ENCODE assay signal across 8 cellular contexts in the genomic region with DNA sequence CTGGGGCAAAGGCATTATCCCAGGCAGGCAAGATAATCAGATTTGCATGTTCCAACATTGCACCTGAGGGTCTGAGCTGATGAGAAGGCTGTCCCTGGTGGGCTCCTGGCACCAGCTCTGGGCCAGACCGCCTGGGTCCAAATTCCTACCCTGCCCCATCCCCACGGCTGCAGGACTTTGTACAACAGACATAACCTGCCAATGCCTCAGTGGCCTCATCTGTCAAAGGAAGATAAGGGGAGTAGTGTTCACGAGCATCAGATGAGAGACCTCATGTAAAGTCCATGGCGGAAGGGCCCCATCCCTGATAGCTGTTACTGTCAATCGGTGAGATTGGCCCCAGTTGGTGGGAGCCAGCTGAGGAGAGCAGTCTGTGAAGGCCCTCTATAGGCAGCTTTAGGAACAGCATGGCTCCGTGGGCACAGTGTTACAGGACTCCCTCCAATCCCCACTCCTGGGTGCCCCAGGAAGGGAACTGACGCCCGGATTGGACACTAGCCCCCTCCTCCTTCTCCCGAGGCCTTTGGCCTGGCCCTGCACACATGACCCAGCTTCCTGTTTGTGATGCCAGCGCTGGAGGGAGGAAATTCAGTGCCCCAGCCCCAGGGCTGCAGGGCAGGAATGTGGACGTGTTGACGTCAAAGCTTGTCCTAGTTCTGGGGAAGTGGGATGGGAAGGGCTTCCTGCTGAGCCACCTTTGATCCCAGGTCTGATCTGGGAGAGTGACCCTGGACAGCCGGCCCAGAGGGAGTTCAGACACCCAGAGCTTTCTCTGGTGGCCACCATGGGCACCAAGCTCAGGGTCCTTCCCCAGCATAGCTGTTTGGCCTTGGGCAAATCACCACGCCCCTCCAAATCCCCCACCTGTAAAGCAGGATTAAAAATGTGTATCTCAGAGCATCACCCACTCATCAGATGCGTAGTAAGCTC. TPM values are rescaled to one million over a fixed set of nuclear protein-coding genes. Genes with fewer than 3 reads are reported as not detected.
DNase-seq lines count a peak whose midpoint lies in the region; TF ChIP-seq lines count a peak whose summit lies in the region.

No MANE protein-coding gene starts in this region.

- H3K4me1 ChIP-seq in H9 (ENCODE audit: insufficient read depth, low read length) = 0 out of 2 replicates have a peak, but pooled peaks cover 1% of the 10 kb centered on the region

- no peak overlapping the region for H3K4me2 ChIP-seq in H9 (ENCODE audit: insufficient read depth, insufficient read length, low read length)

- peaks cover 4 to 6% of the 10 kb centered on the region in 2 experiments; a peak in 3 of 4 replicates for H3K4me1 Mint-ChIP-seq in H9

- no peaks in the 10 kb centered on the region for H3K79me2 ChIP-seq in H9 (ENCODE audit: insufficient read depth, low read length)

- no peaks in the 10 kb centered on the region for H3K9me3 Mint-ChIP-seq in H9

- H3K23ac ChIP-seq in H9 (ENCODE audit: insufficient read length, low read depth, low read length) = no peak overlapping the region

- H3K27me3 ChIP-seq in H9 (ENCODE audit: insufficient read depth, low read length) = peaks cover 3% of the 10 kb centered on the region; the same call in 1 of the 2 replicates
- H3K27me3 ChIP-seq in layer of hippocampus (ENCODE audit: control insufficient read depth, insufficient read depth, low read length) = no peaks in the 10 kb centered on the region

- no peak overlapping the region for H2AK5ac ChIP-seq in H9 (ENCODE audit: insufficient read length, low read length)

- H2BK120ac ChIP-seq in H9 (ENCODE audit: low read depth, low read length, poor library complexity, severe bottlenecking) = no peak overlapping the region

- TF ChIP-seq CTCF in GM12865 (IDR thresholded peaks at IDR 0.05; ENCODE audit: insufficient read depth, low read depth, low read length, missing control alignments) = peak; percentile 90
- peak; percentile 84 for TF ChIP-seq CTCF in H9 (conservative IDR thresholded peaks at IDR 0.05)

- no peak overlapping the region for H3T11ph ChIP-seq in H9 (ENCODE audit: low read length)

- no peak overlapping the region for H3K4me3 ChIP-seq in GM12865 (ENCODE audit: low read depth, low read length)

- H3K23me2 ChIP-seq in H9 (ENCODE audit: insufficient read length, low read depth, low read length, poor library complexity, severe bottlenecking) = no peaks in the 10 kb centered on the region

- no peak overlapping the region; a peak in 1 of 7 replicates for H3K27ac Mint-ChIP-seq in H9

- no peak overlapping the region for H3K56ac ChIP-seq in H9 (ENCODE audit: insufficient read length, low read depth, low read length)

- H4K8ac ChIP-seq in H9 (replicated peaks; ENCODE audit: insufficient read length, low read depth, low read length) = no peak overlapping the region

- no peak overlapping the region for H2BK20ac ChIP-seq in H9 (ENCODE audit: low read depth, low read length, poor library complexity, severe bottlenecking)

- H4K20me1 ChIP-seq in H9 (ENCODE audit: control insufficient read depth, insufficient read depth, insufficient read length) = no peaks in the 10 kb centered on the region

- WGBS in H9 (ENCODE audit: extremely low coverage, insufficient read length, low lambda C conversion rate) = no CpG with 5 or more reads among the region's 15 CpGs

- H4K91ac ChIP-seq in H9 (ENCODE audit: insufficient read length, low read depth, low read length) = no peak overlapping the region

- no peaks in the 10 kb centered on the region for H3K36me3 Mint-ChIP-seq in H9 (ENCODE audit: insufficient read depth in 1 of 3, low read depth in 3 of 3)

- H2AFZ ChIP-seq in H9 (ENCODE audit: low read length) = no peak overlapping the region

- no peak overlapping the region for H2BK12ac ChIP-seq in H9 (ENCODE audit: insufficient read length, low read depth, low read length)

- H2BK15ac ChIP-seq in H9 (ENCODE audit: low read depth, low read length) = no peak overlapping the region

- H3K79me1 ChIP-seq in H9 (ENCODE audit: insufficient read depth, low read depth, low read length, poor library complexity, severe bottlenecking) = no peaks in the 10 kb centered on the region

- peaks cover 19% of the 10 kb centered on the region for H3K27me3 Mint-ChIP-seq in H9 (ENCODE audit: low read depth)

- no peak overlapping the region for H3K9ac ChIP-seq in H9 (ENCODE audit: extremely low read depth, insufficient read length, low read length)

- peak; percentile 73 for DNase-seq in GM12865 (ENCODE audit: low read depth)
- DNase-seq in H9 = peak; percentile 87
- DNase-seq in NCI-H146 (lab: John Stamatoyannopoulos, UW) = peak; percentile 35
- peak; percentile 20 to 33 (median 26) for DNase-seq in activated CD4-positive, CD25-positive, alpha-beta regulatory T cell (lab: John Stamatoyannopoulos, UW)
- DNase-seq in central memory CD4-positive, alpha-beta T cell = peak; percentile 46
- DNase-seq in stimulated activated CD4-positive, alpha-beta T cell treated with anti-CD3 and anti-CD28 coated beads, Interleukin-1b, Interleukin-23, amount 100 ng/mL, for 24 hours (ENCODE audit: low read depth in 4 of 4, low spot score in 1 of 4) = peak in 3 of 4 experiments; percentile 35 to 52 (median 48)
- no peak for DNase-seq in DMS79 treated with DMSO at 0.1 percent for 48 hours (lab: John Stamatoyannopoulos, UW)

- H3K4ac ChIP-seq in H9 (ENCODE audit: low read depth, low read length) = no peak overlapping the region

- H3K9me3 ChIP-seq in H9 (ENCODE audit: control insufficient read depth, low read depth, low read length) = no peaks in the 10 kb centered on the region

- H2BK5ac ChIP-seq in H9 (ENCODE audit: insufficient read length, low read length) = no peak overlapping the region

- no peak overlapping the region for H4K5ac ChIP-seq in H9 (ENCODE audit: insufficient read length, low read depth, low read length)

- no peak overlapping the region for H3K18ac ChIP-seq in H9 (ENCODE audit: insufficient read length, low read depth, low read length)

- H3K4me3 Mint-ChIP-seq in H9 = no peak overlapping the region

- H3K27ac ChIP-seq in H9 (ENCODE audit: insufficient read length, low read depth, low read length) (no peak overlapping the region), layer of hippocampus (ENCODE audit: low read depth, low read length) (peak overlapping the region; percentile 64)

- no peak overlapping the region for H3K14ac ChIP-seq in H9 (ENCODE audit: insufficient read depth, low read length)

RNA-seq across cellular contexts. Expression of a gene that starts 56.2 kb away (rescaled TPM):
- 10.9 and 11.3 TPM in 2 replicates for total RNA-seq in H9 (2021)
